In genomic region chr11:102749101-102749725, GRCh38 we compare ENCODE assay signal across 22 cellular contexts. TPM values are rescaled to one million over a fixed set of nuclear protein-coding genes. Genes with fewer than 3 reads are reported as not detected.
A peak's percentile ranks its signal among the peaks of the same experiment; 100 is the strongest.
DNase-seq lines count a peak whose midpoint lies in the region; ATAC-seq and TF ChIP-seq lines count a peak whose summit lies in the region.
"Had no signal": no experiment of that assay in that cellular context is flagged by ENCODE, and none has a peak within 500 bp of the region (broad histone marks: within the 10 kb centered on the region; RNA-seq: fewer than 3 reads in every experiment).

No MANE protein-coding gene starts in this region.

- H3K36me3 ChIP-seq in HCT116 (ENCODE audit: control insufficient read depth in 1 of 2, insufficient read depth in 2 of 2, low read length in 2 of 2) (no peaks in the 10 kb centered on the region), Panc1 (ENCODE audit: control insufficient read depth, insufficient read depth, low read length) (no peaks in the 10 kb centered on the region), upper lobe of right lung (no peaks in the 10 kb centered on the region)
- H3K36me3 ChIP-seq: BLaER1 treated with 17β-estradiol and CSF1 and Interleukin-3, amounts not matched to agents 10 nM and 100 nM; MG63 had no signal

- BruUV-seq in HCT116 (replicated peaks; lab: Mats Ljungman, UMichigan) (no TSS peak), Panc1 (replicated peaks; lab: Mats Ljungman, UMichigan) (no TSS peak)

- H3K9me2 ChIP-seq in HCT116 (ENCODE audit: insufficient read depth) = no peaks in the 10 kb centered on the region

- H3K27me3 ChIP-seq in HCT116 (ENCODE audit: insufficient read depth, low read length) (no peaks in the 10 kb centered on the region), Panc1 (ENCODE audit: control insufficient read depth, insufficient read depth, low read length) (peaks cover 11% of the 10 kb centered on the region), upper lobe of right lung (no peaks in the 10 kb centered on the region), right cardiac atrium (ENCODE audit: control insufficient read depth, insufficient read depth) (no peaks in the 10 kb centered on the region)

- POLR2A ChIA-PET in HCT116 (lab: Charles Lee) = no interaction called here
- POLR2A ChIA-PET in Panc1 (lab: Charles Lee) = no interaction called here

- no peaks in the 10 kb centered on the region for H3K4me1 ChIP-seq in HCT116 (ENCODE audit: control insufficient read depth in 1 of 2, insufficient read depth in 2 of 2, low read length in 2 of 2)
- no peaks in the 10 kb centered on the region for H3K4me1 ChIP-seq in Panc1 (ENCODE audit: control insufficient read depth, insufficient read depth, low read length)
- no peaks in the 10 kb centered on the region for H3K4me1 ChIP-seq in upper lobe of right lung
- no peaks in the 10 kb centered on the region for H3K4me1 ChIP-seq in right cardiac atrium (ENCODE audit: control insufficient read depth, insufficient read depth, low read length)
- H3K4me1 ChIP-seq: Caco-2 had no signal

- no peak for DNase-seq in HCT116 (ENCODE audit: low read depth, low spot score)
- DNase-seq in Panc1 (ENCODE audit: low read depth, low spot score) = no peak
- peak; percentile 82 for DNase-seq in epithelial cell of esophagus (ENCODE audit: low read depth)
- no peak for DNase-seq in upper lobe of right lung
- no peak for DNase-seq in right cardiac atrium
- no peak for DNase-seq in activated T-cell treated with anti-CD3 and anti-CD28 coated beads for 4 hours
- DNase-seq in NCI-H146 treated with DMSO at 0.1 percent for 48 hours (lab: John Stamatoyannopoulos, UW; ENCODE audit: unreplicated experiment) = no peak
- DNase-seq: Caco-2; CD4-positive, alpha-beta memory T cell; DND-41; GOT3; Kasumi-1; MG63; NCI-H1092; NCI-H1436 treated with DMSO at 0.1 percent for 48 hours; NCI-H2029 treated with DMSO at 0.1 percent for 48 hours; NCI-H226; NCI-H524; OCI-M1; SHP77 had no signal

- H4K20me1 ChIP-seq in HCT116 (ENCODE audit: insufficient read depth) = no peaks in the 10 kb centered on the region
- H4K20me1 ChIP-seq: BLaER1 treated with 17β-estradiol and CSF1 and Interleukin-3, amounts not matched to agents 10 nM and 100 nM had no signal

- no peaks in the 10 kb centered on the region for H3K9me3 ChIP-seq in HCT116 (ENCODE audit: control insufficient read depth in 1 of 2, insufficient read depth in 1 of 2, low read depth in 1 of 2, low read length in 2 of 2)
- no peaks in the 10 kb centered on the region; the same call in 1 of the 2 replicates for H3K9me3 ChIP-seq in Panc1 (ENCODE audit: control insufficient read depth, insufficient read depth, low read depth, low read length)
- H3K9me3 ChIP-seq in upper lobe of right lung = no peaks in the 10 kb centered on the region
- H3K9me3 ChIP-seq in right cardiac atrium (ENCODE audit: control insufficient read depth, low read length) = no peaks in the 10 kb centered on the region
- H3K9me3 ChIP-seq: Caco-2 had no signal

- H3K79me2 ChIP-seq in HCT116 (ENCODE audit: insufficient read depth, low read length) = no peaks in the 10 kb centered on the region

- in situ Hi-C loops in Panc1 (cut with HindIII; ENCODE audit: low pct_unique_long_range_greater_than_20kb, low sequenced_read_pairs) = no loop called here

- intact Hi-C loops in HCT116 (cut with micrococcal nuclease) = no loop called here
- intact Hi-C loops in Panc1 (cut with micrococcal nuclease; ENCODE audit: unreplicated experiment) = no loop called here
- intact Hi-C loops in upper lobe of right lung (cut with DNase I) = no loop called here
- intact Hi-C loops in right cardiac atrium (cut with DNase I) = no loop called here

- no peak overlapping the region for H3K4me3 ChIP-seq in HCT116 (replicated peaks in 1 of 2; ENCODE audit: low read depth in 1 of 2, low read length in 2 of 2)
- no peak overlapping the region for H3K4me3 ChIP-seq in Panc1 (ENCODE audit: low read depth in 2 of 2, low read length in 2 of 2)
- no peak overlapping the region for H3K4me3 ChIP-seq in epithelial cell of esophagus (ENCODE audit: low read length)
- no peak overlapping the region for H3K4me3 ChIP-seq in upper lobe of right lung
- no peak overlapping the region for H3K4me3 ChIP-seq in right cardiac atrium (ENCODE audit: low read length)
- H3K4me3 ChIP-seq: BLaER1 treated with 17β-estradiol and CSF1 and Interleukin-3, amounts not matched to agents 10 nM and 100 nM; MG63 had no signal

- no peak for TF ChIP-seq POLR2A in HCT116 (IDR thresholded peaks at IDR 0.05; ENCODE audit: borderline replicate concordance, extremely low read depth, insufficient read depth, insufficient read length)

- H2AFZ ChIP-seq in HCT116 (ENCODE audit: low read depth, low read length, poor library complexity, severe bottlenecking) = no peak overlapping the region

- H3K27ac ChIP-seq in HCT116 (ENCODE audit: low read depth, low read length) (no peak overlapping the region), Panc1 (ENCODE audit: low read length) (no peak overlapping the region), upper lobe of right lung (no peak overlapping the region), right cardiac atrium (ENCODE audit: low read length) (no peak overlapping the region)
- H3K27ac ChIP-seq: BLaER1 treated with 17β-estradiol and CSF1 and Interleukin-3, amounts not matched to agents 10 nM and 100 nM had no signal

- H3K4me2 ChIP-seq in HCT116 (ENCODE audit: low read length) = no peak overlapping the region

- RAD21 ChIA-PET in HCT116 (lab: Charles Lee; ENCODE audit: low non-redundant PET in 1 of 2, low total read pairs in 2 of 2, uncharacterized antibody in 2 of 2, unreplicated experiment in 2 of 2) = no interaction called here

- 0 out of 2 replicates have a peak, but pooled peaks have one; percentile 14 for TF ChIP-seq RAD21 in HCT116 (IDR thresholded peaks at IDR 0.05; ENCODE audit: low read depth)

- no peak overlapping the region for H3K9ac ChIP-seq in HCT116 (ENCODE audit: low read length)
- H3K9ac ChIP-seq: BLaER1 treated with 17β-estradiol and CSF1 and Interleukin-3, amounts not matched to agents 10 nM and 100 nM had no signal

- TF ChIP-seq CTCF in HCT116 (IDR thresholded peaks at IDR 0.05 in 2 of 3, conservative IDR thresholded peaks at IDR 0.05 in 1 of 3; ENCODE audit: borderline replicate concordance in 1 of 3, insufficient read depth in 1 of 3, low read depth in 2 of 3, low read length in 2 of 3) (no peak), Panc1 (IDR thresholded peaks at IDR 0.05) (0 out of 2 replicates have a peak, but pooled peaks have one; percentile 9), epithelial cell of esophagus (IDR thresholded peaks at IDR 0.05; ENCODE audit: insufficient read depth, low read depth, low read length, missing control alignments) (no peak), upper lobe of right lung (IDR thresholded peaks at IDR 0.05) (no peak)

- CTCF ChIA-PET in HCT116 (lab: Charles Lee) = interaction anchor here (1.4 kb wide), 1 partner anchor 45 kb away, joined by 3 read pairs; no protein-coding TSS in a partner anchor
- CTCF ChIA-PET in Panc1 (lab: Charles Lee) = no interaction called here

- ATAC-seq in HCT116 (no peak), Panc1 (no peak), upper lobe of right lung (peak; percentile 13), right cardiac atrium (no peak)

TF ChIP-seq in HCT116, 20 proteins besides CTCF, POLR2A, EP300 and RAD21:
- TF ChIP-seq YY1 (IDR thresholded peaks at IDR 0.05; ENCODE audit: extremely low read depth, insufficient replicate concordance, low read depth, low read length) = no peak
- TF ChIP-seq SRF (IDR thresholded peaks at IDR 0.05; ENCODE audit: low read depth) = no peak
- no peak for TF ChIP-seq ZBTB33 (IDR thresholded peaks at IDR 0.05; ENCODE audit: extremely low read depth, insufficient replicate concordance, low read length)
- TF ChIP-seq ATF3 (IDR thresholded peaks at IDR 0.05) = no peak
- no peak for TF ChIP-seq CEBPB (IDR thresholded peaks at IDR 0.05; ENCODE audit: low read depth)

RNA-seq across cellular contexts. Expression of gene MMP8, which starts 24.5 kb away (rescaled TPM):
- total RNA-seq in HCT116 (2021; ENCODE audit: unreplicated experiment) (not detected), Panc1 (2021; ENCODE audit: unreplicated experiment) (not detected), upper lobe of right lung (not detected), right cardiac atrium (under 1 TPM in 1 of 4 donors, not detected in 3; 0.06 TPM)
- 0.03 TPM in 1 of 2 replicates, not detected in the other for polyA plus RNA-seq in HCT116 (2012)
- not detected for polyA plus RNA-seq in Panc1 (2012; ENCODE audit: insufficient read length)
- polyA plus RNA-seq in right cardiac atrium = 0.02 TPM
- total RNA-seq: Caco-2; CD4-positive, alpha-beta memory T cell had no signal
- polyA plus RNA-seq: CD4-positive, alpha-beta memory T cell had no signal

RNA-seq across cellular contexts. Expression of gene MMP10, which starts 31.2 kb away (rescaled TPM):
- total RNA-seq in HCT116 (2021; ENCODE audit: unreplicated experiment) (not detected), Panc1 (2021; ENCODE audit: unreplicated experiment) (not detected), upper lobe of right lung (0.23 TPM), right cardiac atrium (not detected)
- not detected in 2 replicates for polyA plus RNA-seq in HCT116 (2012)
- polyA plus RNA-seq in Panc1 (2012; ENCODE audit: insufficient read length) = not detected
- not detected for polyA plus RNA-seq in right cardiac atrium
- total RNA-seq: CD4-positive, alpha-beta memory T cell had no signal
- polyA plus RNA-seq: CD4-positive, alpha-beta memory T cell had no signal

RNA-seq across cellular contexts. Expression of gene MMP27, which starts 43.6 kb away (rescaled TPM):
- total RNA-seq in HCT116 (2021; ENCODE audit: unreplicated experiment) (not detected), Panc1 (2021; ENCODE audit: unreplicated experiment) (not detected), upper lobe of right lung (not detected), right cardiac atrium (not detected)
- polyA plus RNA-seq in HCT116 (2012) = not detected in 2 replicates
- not detected for polyA plus RNA-seq in Panc1 (2012; ENCODE audit: insufficient read length)
- not detected for polyA plus RNA-seq in right cardiac atrium
- total RNA-seq: Caco-2; CD4-positive, alpha-beta memory T cell; RPMI7951 had no signal
- polyA plus RNA-seq: CD4-positive, alpha-beta memory T cell had no signal

RNA-seq across cellular contexts. Expression of gene MMP1, which starts 48.7 kb away (rescaled TPM):
- total RNA-seq in HCT116 (2021; ENCODE audit: unreplicated experiment) (not detected), Panc1 (2021; ENCODE audit: unreplicated experiment) (0.15 TPM), upper lobe of right lung (19.1 TPM), right cardiac atrium (1 to 10 TPM in 1 of 4 donors, under 1 TPM in 1, not detected in 2; 0.14 to 1.0 TPM)
- 0.36 and 0.44 TPM in 2 replicates for polyA plus RNA-seq in HCT116 (2012)
- polyA plus RNA-seq in Panc1 (2012; ENCODE audit: insufficient read length) = not detected
- 0.05 TPM for polyA plus RNA-seq in right cardiac atrium
- total RNA-seq: CD4-positive, alpha-beta memory T cell had no signal
- polyA plus RNA-seq: CD4-positive, alpha-beta memory T cell had no signal
